Comparison of ENCODE assay signal across 8 cellular contexts in genomic region chr9:131733601-131734061, GRCh38. TPM values are rescaled to one million over a fixed set of nuclear protein-coding genes. Genes with fewer than 3 reads are reported as not detected.
DNase-seq lines count a peak whose midpoint lies in the region; ATAC-seq and TF ChIP-seq lines count a peak whose summit lies in the region.

No MANE protein-coding gene starts in this region.

- TF ChIP-seq CTCF in BE2C (IDR thresholded peaks at IDR 0.05; ENCODE audit: low read depth, low read length) = no peak
- TF ChIP-seq CTCF in cardiac fibroblast (IDR thresholded peaks at IDR 0.05; ENCODE audit: low read depth, low read length) = no peak
- TF ChIP-seq CTCF in lung (IDR thresholded peaks at IDR 0.05; ENCODE audit: control extremely low read depth, extremely low read depth) = no peak
- TF ChIP-seq CTCF in uterus (IDR thresholded peaks at IDR 0.05) = no peak

- H3K4me1 ChIP-seq in BE2C = peaks cover 22% of the 10 kb centered on the region
- H3K4me1 ChIP-seq in lung (ENCODE audit: control insufficient read depth in 2 of 2, insufficient read depth in 2 of 2, low read length in 2 of 2) = peaks cover 39 to 50% of the 10 kb centered on the region in 2 donors
- H3K4me1 ChIP-seq in uterus = peaks cover 1 to 6% of the 10 kb centered on the region in 2 donors
- no peaks in the 10 kb centered on the region for H3K4me1 ChIP-seq in HAP-1

- H3K4me3 ChIP-seq in BE2C (ENCODE audit: low read depth, low read length) (no peak overlapping the region), cardiac fibroblast (replicated peaks in 1 of 2; ENCODE audit: low read depth in 2 of 2, low read length in 2 of 2) (no peak overlapping the region), lung (no peak overlapping the region), uterus (no peak overlapping the region), HAP-1 (no peak overlapping the region)

- CTCF ChIA-PET in T-cell (lab: Charles Lee) = interaction anchor here in 1 of 2 donors (1.1 to 4.0 kb wide), 3 partner anchors 24 to 77 kb away, joined by 3 to 19 read pairs (median 8); no protein-coding TSS in a partner anchor

- in situ Hi-C loops in HAP-1 (cut with MboI; ENCODE audit: low sequenced_read_pairs) = no loop called here

- no peaks in the 10 kb centered on the region for H3K36me3 ChIP-seq in BE2C
- H3K36me3 ChIP-seq in lung (ENCODE audit: control insufficient read depth in 2 of 2, insufficient read depth in 2 of 2, low read length in 2 of 2) = no peaks in the 10 kb centered on the region
- no peaks in the 10 kb centered on the region for H3K36me3 ChIP-seq in uterus
- peaks cover 3% of the 10 kb centered on the region for H3K36me3 ChIP-seq in HAP-1 (replicated peaks)

- H3K27me3 Mint-ChIP-seq in T-cell = no peaks in the 10 kb centered on the region

- H3K27ac ChIP-seq in lung (ENCODE audit: low read depth in 1 of 2, low read length in 1 of 2) = peak overlapping the region in 1 of 2 donors; percentile 33
- peak overlapping the region; percentile 2 to 44 for H3K27ac ChIP-seq in uterus

- DNase-seq in BE2C (peak; percentile 78), HK-2 (ENCODE audit: unreplicated experiment) (peak; percentile 89), T-cell (peak in 8 of 34 experiments; percentile 18 to 45 (median 32)), cardiac fibroblast (ENCODE audit: low read depth in 2 of 2) (peak; percentile 94 to 97), lung (ENCODE audit: low spot score) (no peak), uterus (no peak), GM19238 (ENCODE audit: insufficient read length, low spot score) (no peak), HAP-1 (ENCODE audit: low spot score in 2 of 2) (no peak)

- H3K4me3 Mint-ChIP-seq in T-cell = peak overlapping the region; percentile 65 to 82 (median 73)

- intact Hi-C loops in uterus (cut with DNase I; ENCODE audit: low total_unique reads) = no loop called here

- peak overlapping the region; percentile 88 to 94 for H3K27ac Mint-ChIP-seq in T-cell

- H3K9me3 Mint-ChIP-seq in T-cell = no peaks in the 10 kb centered on the region

- H3K27me3 ChIP-seq in BE2C = no peaks in the 10 kb centered on the region
- H3K27me3 ChIP-seq in lung (ENCODE audit: control insufficient read depth, insufficient read depth) = no peaks in the 10 kb centered on the region
- no peaks in the 10 kb centered on the region for H3K27me3 ChIP-seq in uterus
- no peaks in the 10 kb centered on the region for H3K27me3 ChIP-seq in HAP-1 (ENCODE audit: low read depth)

- POLR2A ChIA-PET in T-cell (lab: Charles Lee) = no interaction called here

- WGBS in lung, 2 donors = 18 to 51% methylated on average over 15 of the region's 15 CpGs

- H3K4me1 Mint-ChIP-seq in T-cell = peaks cover 89 to 93% (median 93%) of the 10 kb centered on the region in 3 donors

- ATAC-seq in T-cell (replicated peaks in 1 of 4) (peak; percentile 1 to 7 (median 6)), lung (ENCODE audit: insufficient read depth, low FRiP score) (peak; percentile 29)

- TF ChIP-seq POLR2A in uterus (IDR thresholded peaks at IDR 0.05) = no peak

- H3K9me3 ChIP-seq in BE2C = no peaks in the 10 kb centered on the region
- H3K9me3 ChIP-seq in lung (ENCODE audit: control insufficient read depth in 2 of 2, insufficient read depth in 1 of 2, low read length in 1 of 2) = no peaks in the 10 kb centered on the region
- H3K9me3 ChIP-seq in uterus = no peaks in the 10 kb centered on the region
- no peaks in the 10 kb centered on the region for H3K9me3 ChIP-seq in HAP-1

- peaks cover 18% of the 10 kb centered on the region for H3K36me3 Mint-ChIP-seq in T-cell

RNA-seq across cellular contexts. Expression of gene RAPGEF1, which starts 6.2 kb away (rescaled TPM):
- polyA plus RNA-seq in BE2C (2012; ENCODE audit: insufficient read depth, insufficient read length, low read depth) = 42.8 TPM
- total RNA-seq in T-cell (100 to 1,000 TPM in 4 of 5 donors, 10 to 100 TPM in 1; 97.9 to 167 (median 139) TPM), lung (100 to 1,000 TPM in 1 of 2 donors, 10 to 100 TPM in 1; 56.8 to 134 TPM), uterus (10 to 100 TPM; 13.1 to 73.7 (median 26.2) TPM)
- 10 to 100 TPM; 38.9 to 53.3 TPM for polyA plus RNA-seq in lung

Comparison
In these comparisons a context has a peak if more than half of its experiments do, and no peak if none do; other contexts are left out.
1. DNase-seq: peak in BE2C (single experiment), HK-2 (single experiment) and cardiac fibroblast (2 of 2); none in lung (single experiment), uterus (0 of 2), GM19238 (single experiment) and HAP-1 (0 of 2).